Comparison of ENCODE assay signal across 7 cellular contexts in genomic region chr16:87416826-87417471, GRCh38. TPM values are rescaled to one million over a fixed set of nuclear protein-coding genes. Genes with fewer than 3 reads are reported as not detected.
A peak's percentile ranks its signal among the peaks of the same experiment; 100 is the strongest.
DNase-seq lines count a peak whose midpoint lies in the region; ATAC-seq and TF ChIP-seq lines count a peak whose summit lies in the region.

No MANE protein-coding gene starts in this region.

- peaks cover 22% of the 10 kb centered on the region for H3K36me3 Mint-ChIP-seq in mesothelial cell of epicardium

- H3K36me3 ChIP-seq in OCI-LY1 (ENCODE audit: insufficient read depth, low read length), result peaks cover 54% of the 10 kb centered on the region

- no peaks in the 10 kb centered on the region for H3K4me1 Mint-ChIP-seq in mesothelial cell of epicardium

- H3K9me2 ChIP-seq in OCI-LY1 (ENCODE audit: low read depth, low read length), result no peaks in the 10 kb centered on the region

- no peak overlapping the region for H2AFZ ChIP-seq in OCI-LY1 (ENCODE audit: low read length)

- ATAC-seq in HG02588 (IDR thresholded peaks at IDR 0.05; ENCODE audit: unreplicated experiment), result no peak

- no peak overlapping the region for H3K9ac ChIP-seq in OCI-LY1 (ENCODE audit: low read length)

- no peaks in the 10 kb centered on the region for H3K9me3 ChIP-seq in OCI-LY1 (ENCODE audit: low read length)

- no peaks in the 10 kb centered on the region for H3K27me3 ChIP-seq in OCI-LY1 (ENCODE audit: insufficient read depth, low read length)

- no peaks in the 10 kb centered on the region for H3K79me2 ChIP-seq in OCI-LY1 (ENCODE audit: insufficient read depth, low read length)

- H3K27me3 Mint-ChIP-seq in mesothelial cell of epicardium (ENCODE audit: low read depth), result no peaks in the 10 kb centered on the region

- H3F3A ChIP-seq in OCI-LY1 (ENCODE audit: insufficient read depth, low read length), result no peaks in the 10 kb centered on the region

- H3K9me3 Mint-ChIP-seq in mesothelial cell of epicardium, result peaks cover 3% of the 10 kb centered on the region

- TF ChIP-seq CTCF in GM10266 (IDR thresholded peaks at IDR 0.05; ENCODE audit: control insufficient read depth, insufficient read depth, low read depth, missing control alignments) (peak; percentile 29), OCI-LY1 (IDR thresholded peaks at IDR 0.05; ENCODE audit: low read length) (peak; percentile 65), mesothelial cell of epicardium (IDR thresholded peaks at IDR 0.05; ENCODE audit: unreplicated experiment) (peak; percentile 68)

- H4K20me1 ChIP-seq in OCI-LY1 (ENCODE audit: insufficient read depth, low read length), result no peaks in the 10 kb centered on the region

- peak overlapping the region; percentile 50 for H3K27ac Mint-ChIP-seq in mesothelial cell of epicardium

- H3K4me1 ChIP-seq in OCI-LY1 (ENCODE audit: insufficient read depth, low read length, severe bottlenecking), result no peaks in the 10 kb centered on the region

- no peak overlapping the region for H3K4me2 ChIP-seq in OCI-LY1 (ENCODE audit: low read length)

- DNase-seq in GM10266 (ENCODE audit: extremely low spot score), result no peak
- DNase-seq in central memory CD4-positive, alpha-beta T cell, result peak; percentile 10
- DNase-seq in mesothelial cell of epicardium (ENCODE audit: low spot score in 2 of 2, unreplicated experiment in 2 of 2), result no peak
- DNase-seq in 8988T, result no peak
- DNase-seq in NCI-H1930 (lab: John Stamatoyannopoulos, UW), result no peak

- H3K4me3 Mint-ChIP-seq in mesothelial cell of epicardium, result no peak overlapping the region

- H3K4me3 ChIP-seq in OCI-LY1 (ENCODE audit: low read depth, low read length, poor library complexity, severe bottlenecking), result no peak overlapping the region

- no peak overlapping the region for H3K27ac ChIP-seq in OCI-LY1 (ENCODE audit: low read depth, low read length, poor library complexity, severe bottlenecking)

RNA-seq across cellular contexts. Expression of gene MAP1LC3B, which starts 24.8 kb away (rescaled TPM):
- total RNA-seq in mesothelial cell of epicardium, result 39.6 to 41.6 TPM (median 41.2 TPM) in 3 replicates

RNA-seq across cellular contexts. Expression of gene FBXO31, which starts 33.4 kb away (rescaled TPM):
- total RNA-seq in mesothelial cell of epicardium, result 37.0 to 38.1 TPM (median 37.3 TPM) in 3 replicates
